In genomic region chr3:39096775-39097174, GRCh38 we compare ENCODE assay signal across 12 cellular contexts. TPM values are rescaled to one million over a fixed set of nuclear protein-coding genes. Genes with fewer than 3 reads are reported as not detected.
A peak's percentile ranks its signal among the peaks of the same experiment; 100 is the strongest.
DNase-seq lines count a peak whose midpoint lies in the region; ATAC-seq and TF ChIP-seq lines count a peak whose summit lies in the region.
"Had no signal": no experiment of that assay in that cellular context is flagged by ENCODE, and none has a peak within 500 bp of the region (broad histone marks: within the 10 kb centered on the region; RNA-seq: fewer than 3 reads in every experiment).

No MANE protein-coding gene starts in this region.

- H3K4me3 Mint-ChIP-seq in activated T-helper 17 cell treated with anti-CD3 and anti-CD28 coated beads, Interleukin-2, amount 50 U/mL, for 72 hours, result no peak overlapping the region
- H3K4me3 Mint-ChIP-seq in neural crest cell, result no peak overlapping the region
- H3K4me3 Mint-ChIP-seq: neural progenitor cell had no signal

- no peak for ATAC-seq in activated T-helper 17 cell treated with anti-CD3 and anti-CD28 coated beads, Interleukin-2, amount 50 U/mL, for 72 hours (replicated peaks)
- peak; percentile 43 to 81 (median 64) for ATAC-seq in heart left ventricle
- no peak for ATAC-seq in omental fat pad (ENCODE audit: low FRiP score)

- intact Hi-C loops in heart left ventricle (cut with DNase I) (no loop called here), esophagus squamous epithelium (cut with DNase I) (no loop called here)

- H3K36me3 Mint-ChIP-seq in activated T-helper 17 cell treated with anti-CD3 and anti-CD28 coated beads, Interleukin-2, amount 50 U/mL, for 72 hours (ENCODE audit: low read depth), result peaks cover 75% of the 10 kb centered on the region
- H3K36me3 Mint-ChIP-seq in neural crest cell (ENCODE audit: low read depth), result peaks cover 13% of the 10 kb centered on the region

- WGBS in heart left ventricle, 4 donors, result 8 to 14% (median 10%) methylated on average over 3 of the region's 3 CpGs
- WGBS in esophagus squamous epithelium, 2 donors, result 53 to 62% methylated on average over 3 of the region's 3 CpGs

- H3K27me3 ChIP-seq in heart left ventricle (no peaks in the 10 kb centered on the region), esophagus squamous epithelium (no peaks in the 10 kb centered on the region)
- H3K27me3 ChIP-seq: neural progenitor cell, tibial nerve had no signal

- H3K9me3 ChIP-seq in heart left ventricle, result no peaks in the 10 kb centered on the region
- H3K9me3 ChIP-seq in esophagus squamous epithelium, result no peaks in the 10 kb centered on the region
- H3K9me3 ChIP-seq: tibial nerve had no signal

- peaks cover 0 to 94% (median 91%) of the 10 kb centered on the region in 9 donors for H3K36me3 ChIP-seq in heart left ventricle
- peaks cover 35 to 92% (median 48%) of the 10 kb centered on the region in 3 donors for H3K36me3 ChIP-seq in esophagus squamous epithelium
- H3K36me3 ChIP-seq: neural progenitor cell had no signal

- H3K4me1 Mint-ChIP-seq in activated T-helper 17 cell treated with anti-CD3 and anti-CD28 coated beads, Interleukin-2, amount 50 U/mL, for 72 hours, result peaks cover 7% of the 10 kb centered on the region
- peaks cover 14% of the 10 kb centered on the region for H3K4me1 Mint-ChIP-seq in neural crest cell

- no peak for TF ChIP-seq CTCF in heart left ventricle (IDR thresholded peaks at IDR 0.05)
- TF ChIP-seq CTCF in neural crest cell (conservative IDR thresholded peaks at IDR 0.05), result no peak
- TF ChIP-seq CTCF in esophagus squamous epithelium (IDR thresholded peaks at IDR 0.05), result no peak
- no peak for TF ChIP-seq CTCF in omental fat pad (IDR thresholded peaks at IDR 0.05)

- H3K4me3 ChIP-seq in heart left ventricle (no peak overlapping the region), esophagus squamous epithelium (no peak overlapping the region)
- H3K4me3 ChIP-seq: neural progenitor cell, tibial nerve had no signal

- no peaks in the 10 kb centered on the region for H3K27me3 Mint-ChIP-seq in activated T-helper 17 cell treated with anti-CD3 and anti-CD28 coated beads, Interleukin-2, amount 50 U/mL, for 72 hours
- no peaks in the 10 kb centered on the region for H3K27me3 Mint-ChIP-seq in neural crest cell (ENCODE audit: low read depth)

- peak overlapping the region; percentile 71 for H3K27ac Mint-ChIP-seq in activated T-helper 17 cell treated with anti-CD3 and anti-CD28 coated beads, Interleukin-2, amount 50 U/mL, for 72 hours
- peak overlapping the region; percentile 83 for H3K27ac Mint-ChIP-seq in neural crest cell (ENCODE audit: unreplicated experiment)

- DNase-seq in EL, result peak; percentile 21
- DNase-seq in heart left ventricle, result no peak
- DNase-seq in neural crest cell (ENCODE audit: low read depth, low spot score), result no peak
- DNase-seq in esophagus squamous epithelium (lab: John Stamatoyannopoulos, UW), result no peak
- no peak for DNase-seq in DMS153 (lab: John Stamatoyannopoulos, UW)
- DNase-seq in omental fat pad (ENCODE audit: low spot score), result no peak
- DNase-seq in NCI-H1417 (lab: John Stamatoyannopoulos, UW), result no peak
- DNase-seq: GOT3, NCI-H524 treated with DMSO at 0.1 percent for 48 hours had no signal

- H3K27ac ChIP-seq in heart left ventricle, result peak overlapping the region in 6 of 12 donors; percentile 3 to 43 (median 12)
- peak overlapping the region in 2 of 4 donors; percentile 5 to 19 for H3K27ac ChIP-seq in esophagus squamous epithelium
- H3K27ac ChIP-seq: neural progenitor cell had no signal

- TF ChIP-seq POLR2A in heart left ventricle (IDR thresholded peaks at IDR 0.05), result no peak
- TF ChIP-seq POLR2A in esophagus squamous epithelium (IDR thresholded peaks at IDR 0.05), result no peak

- no peaks in the 10 kb centered on the region for H3K9me3 Mint-ChIP-seq in activated T-helper 17 cell treated with anti-CD3 and anti-CD28 coated beads, Interleukin-2, amount 50 U/mL, for 72 hours
- H3K9me3 Mint-ChIP-seq in neural crest cell, result no peaks in the 10 kb centered on the region
- H3K9me3 Mint-ChIP-seq: neural progenitor cell had no signal

- H3K4me1 ChIP-seq in heart left ventricle, result peaks cover 0 to 22% (median 15%) of the 10 kb centered on the region in 12 donors
- H3K4me1 ChIP-seq in esophagus squamous epithelium, result peaks cover 0 to 9% (median 8%) of the 10 kb centered on the region in 3 donors
- H3K4me1 ChIP-seq: neural progenitor cell had no signal

RNA-seq across cellular contexts. Expression of gene GORASP1, which starts 10.7 kb away (rescaled TPM):
- total RNA-seq in activated T-helper 17 cell treated with anti-CD3 and anti-CD28 coated beads, Interleukin-2, amount 50 U/mL, for 72 hours, result 10 to 100 TPM; 21.2 to 24.2 TPM
- total RNA-seq in heart left ventricle (10 to 100 TPM; 35.3 to 52.5 (median 42.3) TPM), neural crest cell (54.0 TPM in 2 replicates), esophagus squamous epithelium (100 to 1,000 TPM in 1 of 4 donors, 10 to 100 TPM in 3; 26.4 to 102 (median 43.8) TPM), omental fat pad (10 to 100 TPM; 38.7 to 56.4 (median 51.0) TPM)
- 10 to 100 TPM; 19.9 to 43.3 TPM for polyA plus RNA-seq in heart left ventricle

RNA-seq across cellular contexts. Expression of gene TTC21A, which starts 10.7 kb away (rescaled TPM):
- 1 to 10 TPM; 2.7 to 4.7 TPM for total RNA-seq in activated T-helper 17 cell treated with anti-CD3 and anti-CD28 coated beads, Interleukin-2, amount 50 U/mL, for 72 hours
- total RNA-seq in heart left ventricle, result 1 to 10 TPM in 7 of 9 donors, under 1 TPM in 2; 0.83 to 4.8 (median 2.0) TPM
- 1 to 10 TPM in 1 of 2 donors, under 1 TPM in 1; 0.72 to 1.9 TPM for polyA plus RNA-seq in heart left ventricle
- 6.8 and 8.2 TPM in 2 replicates for total RNA-seq in neural crest cell
- total RNA-seq in esophagus squamous epithelium, result 1 to 10 TPM; 1.6 to 2.9 (median 2.5) TPM
- total RNA-seq in omental fat pad, result 1 to 10 TPM; 2.6 to 9.9 (median 2.9) TPM

RNA-seq across cellular contexts. Expression of gene WDR48, which starts 45.0 kb away (rescaled TPM):
- total RNA-seq in activated T-helper 17 cell treated with anti-CD3 and anti-CD28 coated beads, Interleukin-2, amount 50 U/mL, for 72 hours, result 10 to 100 TPM; 56.6 to 81.1 TPM
- 10 to 100 TPM; 17.9 to 35.4 (median 23.6) TPM for total RNA-seq in heart left ventricle
- 10 to 100 TPM in 1 of 2 donors, 1 to 10 TPM in 1; 8.0 to 13.6 TPM for polyA plus RNA-seq in heart left ventricle
- 44.7 and 47.2 TPM in 2 replicates for total RNA-seq in neural crest cell
- 10 to 100 TPM in 3 of 4 donors, 1 to 10 TPM in 1; 9.7 to 25.9 (median 19.4) TPM for total RNA-seq in esophagus squamous epithelium
- total RNA-seq in omental fat pad, result 10 to 100 TPM; 16.7 to 37.2 (median 22.7) TPM

RNA-seq across cellular contexts. Expression of gene SCN11A, which starts 45.0 kb away (rescaled TPM):
- under 1 TPM; 0.21 to 0.22 TPM for total RNA-seq in activated T-helper 17 cell treated with anti-CD3 and anti-CD28 coated beads, Interleukin-2, amount 50 U/mL, for 72 hours
- total RNA-seq in heart left ventricle (under 1 TPM in 6 of 9 donors, not detected in 3; 0.05 to 0.13 (median 0.09) TPM), neural crest cell (0.48 and 0.63 TPM in 2 replicates), esophagus squamous epithelium (under 1 TPM in 2 of 4 donors, not detected in 2; under 0.01 to 0.04 TPM), omental fat pad (under 1 TPM; 0.31 to 0.63 (median 0.46) TPM)
- under 1 TPM in 1 of 2 donors, not detected in 1; 0.03 TPM for polyA plus RNA-seq in heart left ventricle

RNA-seq across cellular contexts. Expression of gene CSRNP1, which starts 56.6 kb away (rescaled TPM):
- 100 to 1,000 TPM in 1 of 2 donors, 10 to 100 TPM in 1; 42.9 to 145 TPM for total RNA-seq in activated T-helper 17 cell treated with anti-CD3 and anti-CD28 coated beads, Interleukin-2, amount 50 U/mL, for 72 hours
- total RNA-seq in heart left ventricle, result 10 to 100 TPM in 7 of 9 donors, 1 to 10 TPM in 2; 5.3 to 27.3 (median 17.2) TPM
- 10 to 100 TPM in 1 of 2 donors, 1 to 10 TPM in 1; 9.3 to 40.3 TPM for polyA plus RNA-seq in heart left ventricle
- 2.4 TPM in 2 replicates for total RNA-seq in neural crest cell
- 10 to 100 TPM; 11.9 to 35.6 (median 19.7) TPM for total RNA-seq in esophagus squamous epithelium
- 100 to 1,000 TPM in 2 of 4 donors, 10 to 100 TPM in 2; 52.0 to 321 (median 90.8) TPM for total RNA-seq in omental fat pad

Comparison
In these comparisons a context has a peak if more than half of its experiments do, and no peak if none do; other contexts are left out.
1. ATAC-seq: peak in heart left ventricle (4 of 4); none in activated T-helper 17 cell treated with anti-CD3 and anti-CD28 coated beads, Interleukin-2, amount 50 U/mL, for 72 hours (single experiment) and omental fat pad (single experiment).